Comparison of ENCODE assay signal across 8 cellular contexts in the genomic region with DNA sequence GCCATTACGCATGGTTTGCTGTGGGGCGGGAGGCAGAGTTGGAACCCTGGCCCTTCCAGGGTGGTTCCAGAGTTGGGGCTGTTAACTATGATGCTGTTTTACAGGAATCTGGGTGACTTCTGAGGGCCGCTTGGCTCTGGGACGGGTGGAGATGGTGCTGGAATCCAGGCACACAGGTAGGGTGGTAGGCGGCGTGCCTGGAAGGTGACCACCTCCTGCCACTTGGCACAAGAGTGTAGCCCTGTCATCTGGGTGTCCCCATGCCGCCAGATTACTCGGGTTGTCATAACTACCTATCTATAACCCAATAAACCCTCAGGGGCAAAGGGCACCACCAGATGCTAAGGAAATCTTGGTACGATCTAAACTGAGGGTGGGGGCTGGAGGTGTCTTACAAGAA. TPM values are rescaled to one million over a fixed set of nuclear protein-coding genes. Genes with fewer than 3 reads are reported as not detected.
DNase-seq lines count a peak whose midpoint lies in the region; ATAC-seq and TF ChIP-seq lines count a peak whose summit lies in the region.

No MANE protein-coding gene starts in this region.

- peak overlapping the region; percentile 89 to 91 for H3K9ac ChIP-seq in colonic mucosa (ENCODE audit: low read depth in 2 of 2, low read length in 2 of 2)

- H3K4me3 ChIP-seq in CD4-positive, CD25-positive, alpha-beta regulatory T cell (ENCODE audit: low read depth, low read length): peak overlapping the region; percentile 80
- H3K4me3 ChIP-seq in MG63 (peak overlapping the region; percentile 92), colonic mucosa (peak overlapping the region; percentile 97)

- H3K4me1 Mint-ChIP-seq in CD4-positive, CD25-positive, alpha-beta regulatory T cell: peaks cover 0 to 56% (median 30%) of the 10 kb centered on the region in 4 donors
- peaks cover 21 to 42% of the 10 kb centered on the region in 2 donors for H3K4me1 Mint-ChIP-seq in natural killer cell treated with Interleukin-12 subunit alpha and Interleukin-12 subunit beta and Interleukin-15 and Interleukin-18, amount 100 ng/mL, for 72 hours (ENCODE audit: low read depth in 2 of 2)

- no peaks in the 10 kb centered on the region for H3K27me3 Mint-ChIP-seq in CD4-positive, CD25-positive, alpha-beta regulatory T cell
- no peaks in the 10 kb centered on the region for H3K27me3 Mint-ChIP-seq in natural killer cell treated with Interleukin-12 subunit alpha and Interleukin-12 subunit beta and Interleukin-15 and Interleukin-18, amount 100 ng/mL, for 72 hours

- intact Hi-C loops in colonic mucosa (cut with DNase I): no loop called here

- no peak for TF ChIP-seq CTCF in colonic mucosa (IDR thresholded peaks at IDR 0.05)

- peak overlapping the region; percentile 88 to 92 (median 90) for H3K4me3 Mint-ChIP-seq in CD4-positive, CD25-positive, alpha-beta regulatory T cell
- peak overlapping the region; percentile 90 for H3K4me3 Mint-ChIP-seq in natural killer cell treated with Interleukin-12 subunit alpha and Interleukin-12 subunit beta and Interleukin-15 and Interleukin-18, amount 100 ng/mL, for 72 hours

- H3K36me3 Mint-ChIP-seq in CD4-positive, CD25-positive, alpha-beta regulatory T cell: peaks cover 12% of the 10 kb centered on the region
- no peaks in the 10 kb centered on the region for H3K36me3 Mint-ChIP-seq in natural killer cell treated with Interleukin-12 subunit alpha and Interleukin-12 subunit beta and Interleukin-15 and Interleukin-18, amount 100 ng/mL, for 72 hours

- peak overlapping the region in 2 of 3 donors; percentile 71 to 75 for H3K27ac Mint-ChIP-seq in CD4-positive, CD25-positive, alpha-beta regulatory T cell
- H3K27ac Mint-ChIP-seq in natural killer cell treated with Interleukin-12 subunit alpha and Interleukin-12 subunit beta and Interleukin-15 and Interleukin-18, amount 100 ng/mL, for 72 hours: peak overlapping the region; percentile 82 to 85

- peaks cover 25% of the 10 kb centered on the region for H3K4me1 ChIP-seq in CD4-positive, CD25-positive, alpha-beta regulatory T cell (ENCODE audit: control insufficient read depth, insufficient read depth, low read length, poor library complexity, severe bottlenecking)
- H3K4me1 ChIP-seq in colonic mucosa: peaks cover 6% of the 10 kb centered on the region

- H3K27ac ChIP-seq in CD4-positive, CD25-positive, alpha-beta regulatory T cell (ENCODE audit: insufficient read depth, low read length, poor library complexity, severe bottlenecking): peak overlapping the region; percentile 85
- H3K27ac ChIP-seq in colonic mucosa: peak overlapping the region; percentile 66

- H3K9me3 Mint-ChIP-seq in CD4-positive, CD25-positive, alpha-beta regulatory T cell: no peaks in the 10 kb centered on the region
- H3K9me3 Mint-ChIP-seq in natural killer cell treated with Interleukin-12 subunit alpha and Interleukin-12 subunit beta and Interleukin-15 and Interleukin-18, amount 100 ng/mL, for 72 hours: no peaks in the 10 kb centered on the region

- no peaks in the 10 kb centered on the region for H3K27me3 ChIP-seq in CD4-positive, CD25-positive, alpha-beta regulatory T cell (ENCODE audit: control insufficient read depth, insufficient read depth, low read length)
- H3K27me3 ChIP-seq in MG63: no peaks in the 10 kb centered on the region
- no peaks in the 10 kb centered on the region for H3K27me3 ChIP-seq in colonic mucosa

- ATAC-seq in CD4-positive, CD25-positive, alpha-beta regulatory T cell (ENCODE audit: low read depth in 2 of 2): no peak
- ATAC-seq in natural killer cell treated with Interleukin-12 subunit alpha and Interleukin-12 subunit beta and Interleukin-15 and Interleukin-18, amount 100 ng/mL, for 72 hours: no peak
- ATAC-seq in HG02970 (IDR thresholded peaks at IDR 0.05; ENCODE audit: low FRiP score, unreplicated experiment): no peak

- H3K9me3 ChIP-seq in CD4-positive, CD25-positive, alpha-beta regulatory T cell (ENCODE audit: control insufficient read depth in 2 of 2, low read length in 2 of 2): no peaks in the 10 kb centered on the region
- no peaks in the 10 kb centered on the region for H3K9me3 ChIP-seq in MG63
- no peaks in the 10 kb centered on the region for H3K9me3 ChIP-seq in colonic mucosa

- H3K36me3 ChIP-seq in CD4-positive, CD25-positive, alpha-beta regulatory T cell (ENCODE audit: control insufficient read depth, insufficient read depth, low read length): peaks cover 18% of the 10 kb centered on the region
- H3K36me3 ChIP-seq in MG63 (peaks cover 20% of the 10 kb centered on the region), colonic mucosa (no peaks in the 10 kb centered on the region)

- no peak for DNase-seq in CD4-positive, CD25-positive, alpha-beta regulatory T cell
- DNase-seq in MG63 (no peak), colonic mucosa (peak; percentile 46), globus pallidus (ENCODE audit: low spot score) (no peak), NCI-H82 treated with DMSO at 0.1 percent for 48 hours (lab: John Stamatoyannopoulos, UW; ENCODE audit: unreplicated experiment) (no peak), NCI-H146 treated with DMSO at 0.1 percent for 48 hours (lab: John Stamatoyannopoulos, UW; ENCODE audit: unreplicated experiment) (no peak)
- DNase-seq in natural killer cell treated with Interleukin-12 subunit alpha and Interleukin-12 subunit beta and Interleukin-15 and Interleukin-18, amount 100 ng/mL, for 72 hours (ENCODE audit: low spot score): no peak

RNA-seq across cellular contexts. Expression of gene CARS1, which starts 1.3 kb away (rescaled TPM):
- 58.0 TPM for total RNA-seq in CD4-positive, CD25-positive, alpha-beta regulatory T cell
- polyA plus RNA-seq in CD4-positive, CD25-positive, alpha-beta regulatory T cell: 10 to 100 TPM; 39.6 to 49.3 (median 42.5) TPM
- total RNA-seq in MG63 (2014; rRNA removed; shearing (Covaris generic); ENCODE audit: low replicate concordance): 48.5 and 57.2 TPM in 2 replicates
- 10 to 100 TPM; 48.4 to 74.3 TPM for total RNA-seq in colonic mucosa
- total RNA-seq in natural killer cell treated with Interleukin-12 subunit alpha and Interleukin-12 subunit beta and Interleukin-15 and Interleukin-18, amount 100 ng/mL, for 72 hours: 100 to 1,000 TPM in 1 of 2 donors, 10 to 100 TPM in 1; 88.8 to 128 TPM
